25 cellular contexts compared by ENCODE assay signal in the genomic region with DNA sequence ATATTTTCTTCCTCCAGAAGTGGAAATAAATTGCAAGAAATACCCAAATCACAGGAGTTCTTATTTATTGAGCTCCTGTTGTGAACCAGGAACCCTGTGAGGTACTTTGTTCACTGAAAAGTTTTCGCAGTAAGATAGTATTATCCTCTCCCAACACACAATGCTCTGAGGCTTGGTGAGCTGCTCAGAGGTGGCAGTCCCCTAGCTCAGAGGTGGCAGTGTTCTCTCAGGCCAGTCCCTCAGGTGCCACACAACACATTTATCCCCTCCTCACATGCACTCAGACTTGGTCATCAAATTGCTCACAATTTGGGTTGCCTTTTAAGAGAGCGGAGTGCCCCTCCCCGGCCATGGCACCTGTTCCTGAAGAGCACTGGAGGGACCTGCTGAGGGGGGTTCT. TPM values are rescaled to one million over a fixed set of nuclear protein-coding genes. Genes with fewer than 3 reads are reported as not detected.
DNase-seq lines count a peak whose midpoint lies in the region; ATAC-seq, FAIRE-seq and TF ChIP-seq lines count a peak whose summit lies in the region.
"Had no signal": no experiment of that assay in that cellular context is flagged by ENCODE, and none has a peak within 500 bp of the region (broad histone marks: within the 10 kb centered on the region; RNA-seq: fewer than 3 reads in every experiment).

No MANE protein-coding gene starts in this region.

- H3K4me1 ChIP-seq in heart right ventricle (peaks cover 0 to 22% (median 0%) of the 10 kb centered on the region in 9 donors), right atrium auricular region (peaks cover 0 to 10% of the 10 kb centered on the region in 2 donors), astrocyte (ENCODE audit: insufficient read depth, low read length) (no peaks in the 10 kb centered on the region)
- H3K4me1 ChIP-seq: BLaER1, Caco-2 had no signal

- H3K27ac ChIP-seq in heart right ventricle (no peak overlapping the region), right atrium auricular region (no peak overlapping the region), astrocyte (ENCODE audit: low read depth, low read length) (no peak overlapping the region), caudate nucleus (ENCODE audit: low read depth, low read length) (peak overlapping the region; percentile 4)
- H3K27ac ChIP-seq: BLaER1, C4-2B, GM23248 had no signal

- ATAC-seq in heart right ventricle = peak in 5 of 8 donors; percentile 26 to 59 (median 49)
- ATAC-seq: CD8-positive, alpha-beta T cell; GM12878 had no signal

- no peaks in the 10 kb centered on the region for H4K20me1 ChIP-seq in astrocyte (ENCODE audit: insufficient read depth, low read length)
- H4K20me1 ChIP-seq: BLaER1 had no signal

- H3K4me1 Mint-ChIP-seq in astrocyte (ENCODE audit: low read depth, unreplicated experiment) (peaks cover 15% of the 10 kb centered on the region), neural crest cell (no peaks in the 10 kb centered on the region)
- H3K4me1 Mint-ChIP-seq: B cell had no signal

- intact Hi-C loops in heart right ventricle (cut with DNase I) = no loop called here

- 96 to 97% methylated on average over 3 of the region's 3 CpGs for WGBS in heart right ventricle, 2 donors

- FAIRE-seq in astrocyte (lab: Jason Lieb, UNC) = no peak
- FAIRE-seq: G401.6, GM12878, GM19239, H1 had no signal

- H3K4me3 ChIP-seq in heart right ventricle (no peak overlapping the region), right atrium auricular region (no peak overlapping the region), astrocyte (ENCODE audit: insufficient read depth, low read depth, low read length) (no peak overlapping the region)
- H3K4me3 ChIP-seq: BLaER1, GM12878, GM23248 had no signal

- peaks cover 25% of the 10 kb centered on the region for H3K36me3 Mint-ChIP-seq in astrocyte (ENCODE audit: low read depth, unreplicated experiment)
- peaks cover 5% of the 10 kb centered on the region for H3K36me3 Mint-ChIP-seq in neural crest cell (ENCODE audit: low read depth)

- in situ Hi-C loops in ACHN (cut with HindIII; ENCODE audit: low pct_ligation_motif_present, low pct_unique_long_range_greater_than_20kb, low sequenced_read_pairs) = no loop called here

- TF ChIP-seq CTCF in heart right ventricle (IDR thresholded peaks at IDR 0.05) (no peak), right atrium auricular region (IDR thresholded peaks at IDR 0.05) (no peak), astrocyte (IDR thresholded peaks at IDR 0.05; ENCODE audit: insufficient read depth, low read depth, low read length) (no peak), neural crest cell (conservative IDR thresholded peaks at IDR 0.05) (no peak)

- H3K9me3 Mint-ChIP-seq in astrocyte (ENCODE audit: unreplicated experiment) (no peaks in the 10 kb centered on the region), neural crest cell (peaks cover 4% of the 10 kb centered on the region)
- H3K9me3 Mint-ChIP-seq: CD8-positive, alpha-beta T cell had no signal

- H3K9ac ChIP-seq in astrocyte (ENCODE audit: low read length) = no peak overlapping the region
- H3K9ac ChIP-seq: BLaER1, GM23248 had no signal

- H3K9me3 ChIP-seq in heart right ventricle (peaks cover 0 to 16% (median 0%) of the 10 kb centered on the region in 11 donors), right atrium auricular region (no peaks in the 10 kb centered on the region), astrocyte (ENCODE audit: insufficient read depth, low read depth, low read length) (no peaks in the 10 kb centered on the region)
- H3K9me3 ChIP-seq: BLaER1, Caco-2 had no signal

- H3K36me3 ChIP-seq in heart right ventricle = peaks cover 0 to 41% (median 26%) of the 10 kb centered on the region in 9 donors
- H3K36me3 ChIP-seq in right atrium auricular region = peaks cover 34% of the 10 kb centered on the region
- H3K36me3 ChIP-seq in astrocyte (ENCODE audit: insufficient read depth, low read length) = no peaks in the 10 kb centered on the region

- no peak for DNase-seq in heart right ventricle
- DNase-seq in right atrium auricular region (ENCODE audit: low spot score) = no peak
- no peak for DNase-seq in astrocyte (ENCODE audit: low read depth)
- DNase-seq in caudate nucleus (lab: John Stamatoyannopoulos, UW) = no peak
- DNase-seq in neural crest cell (ENCODE audit: low read depth, low spot score) = no peak
- no peak for DNase-seq in GF-D8 (lab: John Stamatoyannopoulos, UW)
- DNase-seq in inferior parietal cortex (ENCODE audit: extremely low spot score) = no peak
- DNase-seq in ACHN = no peak
- DNase-seq: Caco-2; CD4-positive, CD25-positive, alpha-beta regulatory T cell; CD8-positive, alpha-beta T cell; DMS153; DND-41; H7; HCEC 1CT had no signal

- no peak overlapping the region for H2AFZ ChIP-seq in astrocyte (ENCODE audit: low read depth, low read length)
- H2AFZ ChIP-seq: GM23248 had no signal

- H3K79me2 ChIP-seq in astrocyte (ENCODE audit: insufficient read depth, low read length) = no peaks in the 10 kb centered on the region

- peak overlapping the region; percentile 86 for H3K27ac Mint-ChIP-seq in astrocyte (ENCODE audit: unreplicated experiment)
- peak overlapping the region; percentile 12 for H3K27ac Mint-ChIP-seq in neural crest cell (ENCODE audit: unreplicated experiment)
- H3K27ac Mint-ChIP-seq: B cell; CD8-positive, alpha-beta T cell had no signal

- H3K4me3 Mint-ChIP-seq in astrocyte (ENCODE audit: unreplicated experiment) (no peak overlapping the region), neural crest cell (no peak overlapping the region)
- H3K4me3 Mint-ChIP-seq: B cell; CD4-positive, CD25-positive, alpha-beta regulatory T cell; CD8-positive, alpha-beta T cell had no signal

- no peak overlapping the region for H3K4me2 ChIP-seq in astrocyte (ENCODE audit: low read length)
- H3K4me2 ChIP-seq: BLaER1 had no signal

- H3K27me3 ChIP-seq in heart right ventricle = no peaks in the 10 kb centered on the region
- no peaks in the 10 kb centered on the region for H3K27me3 ChIP-seq in right atrium auricular region
- no peaks in the 10 kb centered on the region for H3K27me3 ChIP-seq in astrocyte (ENCODE audit: insufficient read depth, low read length)
- H3K27me3 ChIP-seq: BLaER1 had no signal

- H3K27me3 Mint-ChIP-seq in astrocyte (ENCODE audit: low read depth, unreplicated experiment) (no peaks in the 10 kb centered on the region), neural crest cell (ENCODE audit: low read depth) (no peaks in the 10 kb centered on the region)
- H3K27me3 Mint-ChIP-seq: B cell had no signal

RNA-seq across cellular contexts. Expression of gene FAM228A, which starts 25.9 kb away (rescaled TPM):
- 1 to 10 TPM in 2 of 10 donors, under 1 TPM in 7, not detected in 1; 0.25 to 4.1 (median 0.41) TPM for total RNA-seq in heart right ventricle
- polyA plus RNA-seq in heart right ventricle = 1 to 10 TPM in 1 of 2 donors, under 1 TPM in 1; 0.29 to 1.3 TPM
- total RNA-seq in right atrium auricular region = 1 to 10 TPM in 1 of 2 donors, under 1 TPM in 1; 0.51 to 1.8 TPM
- total RNA-seq in astrocyte = not detected in 2 replicates
- 0.39 and 0.51 TPM in 2 replicates for total RNA-seq in neural crest cell
- total RNA-seq: A172; A673; B cell; Caco-2; CD4-positive, CD25-positive, alpha-beta regulatory T cell; CD8-positive, alpha-beta T cell; GM12878; H1 had no signal
- polyA plus RNA-seq: CD4-positive, CD25-positive, alpha-beta regulatory T cell; GM23248; H1 had no signal
